In the genomic region with DNA sequence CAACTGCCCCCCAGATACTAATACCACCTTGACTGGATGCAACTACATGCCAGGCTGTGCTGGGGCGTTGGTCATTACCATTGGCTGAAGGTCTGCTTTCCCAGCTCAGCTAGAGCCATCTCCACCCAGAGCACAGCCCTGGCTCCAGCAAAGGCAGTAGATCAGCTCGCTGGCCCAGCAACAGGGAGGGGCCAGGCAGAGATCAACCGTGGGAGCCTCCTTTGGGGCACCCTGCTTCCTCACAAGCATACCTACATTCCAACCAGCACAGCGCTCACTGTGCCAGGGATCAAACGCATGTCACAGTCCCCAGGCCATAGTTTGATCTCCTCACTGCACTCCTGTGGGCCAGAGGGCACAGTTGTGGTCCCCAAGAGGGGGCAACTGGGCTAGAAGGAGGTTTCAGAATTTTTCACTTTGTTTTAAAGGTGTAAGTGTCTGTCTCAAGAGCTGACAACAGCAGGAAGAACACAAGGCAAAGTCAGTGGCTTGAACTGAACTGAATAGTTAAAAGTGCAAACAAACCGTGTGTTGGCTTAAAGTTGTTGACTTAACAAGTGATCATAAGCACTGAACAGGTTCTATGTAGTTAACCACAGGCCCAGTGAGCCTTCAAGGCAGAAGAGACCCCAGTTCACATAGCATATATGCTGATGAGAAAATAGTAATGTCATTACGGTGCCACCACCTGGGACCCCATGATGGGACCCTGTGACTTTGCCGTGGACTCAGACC, we compare ENCODE assay signal across 10 cellular contexts.
DNase-seq lines count a peak whose midpoint lies in the region; ATAC-seq, FAIRE-seq and TF ChIP-seq lines count a peak whose summit lies in the region.
"Had no signal": no experiment of that assay in that cellular context is flagged by ENCODE, and none has a peak within 500 bp of the region (broad histone marks: within the 10 kb centered on the region; RNA-seq: fewer than 3 reads in every experiment).

No MANE protein-coding gene starts in this region.

- H2BK15ac ChIP-seq in H9 (ENCODE audit: low read depth, low read length), result no peak overlapping the region
- H2BK15ac ChIP-seq in H1 (ENCODE audit: low read length), result no peak overlapping the region
- no peak overlapping the region for H2BK15ac ChIP-seq in mesendoderm (replicated peaks; ENCODE audit: low read depth)

- H2BK5ac ChIP-seq in H9 (ENCODE audit: insufficient read length, low read length) (no peak overlapping the region), H1 (ENCODE audit: low read depth, low read length) (peak overlapping the region; percentile 21; the same call in 1 of the 2 replicates), mesendoderm (ENCODE audit: low read length) (no peak overlapping the region)

- H3K23ac ChIP-seq in H9 (ENCODE audit: insufficient read length, low read depth, low read length), result no peak overlapping the region
- no peak overlapping the region for H3K23ac ChIP-seq in H1 (ENCODE audit: insufficient read length)
- no peak overlapping the region for H3K23ac ChIP-seq in mesendoderm (ENCODE audit: low read length)

- H3T11ph ChIP-seq in H9 (ENCODE audit: low read length), result no peak overlapping the region

- no peak overlapping the region for H4K91ac ChIP-seq in H9 (ENCODE audit: insufficient read length, low read depth, low read length)
- peak overlapping the region; percentile 50 for H4K91ac ChIP-seq in H1 (replicated peaks; ENCODE audit: insufficient read length, low read length)

- FAIRE-seq in H1 (lab: Jason Lieb, UNC), result no peak

- in situ Hi-C loops in HAP-1 (cut with MboI; ENCODE audit: low sequenced_read_pairs), result no loop called here

- H3K4ac ChIP-seq in H9 (ENCODE audit: low read depth, low read length), result no peak overlapping the region
- no peak overlapping the region for H3K4ac ChIP-seq in H1 (replicated peaks; ENCODE audit: insufficient read length, low read depth, low read length)
- H3K4ac ChIP-seq in mesendoderm (ENCODE audit: low read depth, low read length), result no peak overlapping the region

- TF ChIP-seq EP300 in H1 (IDR thresholded peaks at IDR 0.05; ENCODE audit: borderline replicate concordance in 1 of 2, low read depth in 2 of 2, low read length in 2 of 2), result no peak

- H3K4me2 ChIP-seq in H9 (ENCODE audit: insufficient read depth, insufficient read length, low read length) (no peak overlapping the region), H1 (ENCODE audit: insufficient read depth in 1 of 2, low read depth in 2 of 2, low read length in 2 of 2) (no peak overlapping the region), mesendoderm (ENCODE audit: low read length) (no peak overlapping the region)

- H3K14ac ChIP-seq in H9 (ENCODE audit: insufficient read depth, low read length), result no peak overlapping the region
- no peak overlapping the region for H3K14ac ChIP-seq in H1 (ENCODE audit: insufficient read length)

- TF ChIP-seq RAD21 in H1 (IDR thresholded peaks at IDR 0.05 in 1 of 2, conservative IDR thresholded peaks at IDR 0.05 in 1 of 2; ENCODE audit: low read depth in 2 of 2, low read length in 2 of 2), result no peak

- H3K36me3 Mint-ChIP-seq in H9 (ENCODE audit: insufficient read depth in 1 of 3, low read depth in 3 of 3), result no peaks in the 10 kb centered on the region

- H4K8ac ChIP-seq in H9 (replicated peaks; ENCODE audit: insufficient read length, low read depth, low read length) (no peak overlapping the region), H1 (ENCODE audit: extremely low read depth, insufficient read depth, low read length) (0 out of 2 replicates have a peak overlapping the region, but pooled peaks have one; percentile 82), mesendoderm (ENCODE audit: low read depth, low read length) (no peak overlapping the region)

- H3K18ac ChIP-seq in H9 (ENCODE audit: insufficient read length, low read depth, low read length), result no peak overlapping the region
- 0 out of 2 replicates have a peak overlapping the region, but pooled peaks have one; percentile 4 for H3K18ac ChIP-seq in H1 (ENCODE audit: extremely low read depth, low read length)
- no peak overlapping the region for H3K18ac ChIP-seq in mesendoderm (ENCODE audit: low read length)

- H3K4me3 Mint-ChIP-seq in H9, result no peak overlapping the region; a peak in 1 of 5 replicates
- H3K4me3 Mint-ChIP-seq: T-helper 1 cell treated with Interleukin-12 subunit alpha and Interleukin-12 subunit beta and Interleukin-4 antibody, amounts not matched to agents 30 μg/mL and 1 μg/mL, for 36 hours had no signal

- H3K9me3 ChIP-seq in H9 (ENCODE audit: control insufficient read depth, low read depth, low read length), result no peaks in the 10 kb centered on the region
- no peaks in the 10 kb centered on the region for H3K9me3 ChIP-seq in H1 (ENCODE audit: insufficient read depth in 2 of 2, low read depth in 1 of 2, low read length in 1 of 2)
- no peaks in the 10 kb centered on the region for H3K9me3 ChIP-seq in subcutaneous abdominal adipose tissue (ENCODE audit: control insufficient read depth in 5 of 5, low read length in 5 of 5)
- no peaks in the 10 kb centered on the region for H3K9me3 ChIP-seq in HAP-1

- H3K36me3 ChIP-seq in H1 (ENCODE audit: control insufficient read depth in 2 of 4, insufficient read depth in 4 of 4, low read length in 3 of 4) (no peaks in the 10 kb centered on the region), mesendoderm (ENCODE audit: control insufficient read depth, insufficient read depth, low read length) (no peaks in the 10 kb centered on the region), subcutaneous abdominal adipose tissue (ENCODE audit: control insufficient read depth in 5 of 5, insufficient read depth in 5 of 5, low read length in 5 of 5) (no peaks in the 10 kb centered on the region), HAP-1 (replicated peaks) (no peaks in the 10 kb centered on the region)

- POLR2A ChIA-PET in H1 (lab: Charles Lee; ENCODE audit: partially characterized antibody), result interaction anchor here (1.2 kb wide), 1 partner anchor 69 kb away, joined by 3 read pairs; a partner anchor contains a TSS

- H3K27me3 Mint-ChIP-seq in H9 (ENCODE audit: low read depth), result peaks cover 2% of the 10 kb centered on the region; the same call in 1 of the 2 replicates

- CTCF ChIA-PET in H1 (lab: Charles Lee; ENCODE audit: partially characterized antibody), result interaction anchor here (0.9 to 1.8 kb wide), 4 partner anchors 20 to 36 kb away, joined by 3 to 8 read pairs (median 4); no protein-coding TSS in a partner anchor

- ATAC-seq in foreskin keratinocyte, result no peak

- no peak overlapping the region for H3K4me3 ChIP-seq in H1 (ENCODE audit: extremely low read depth in 1 of 4, insufficient read depth in 2 of 4, low read depth in 3 of 4, low read length in 4 of 4)
- H3K4me3 ChIP-seq in mesendoderm (ENCODE audit: low read length), result no peak overlapping the region
- peak overlapping the region in 3 of 5 donors; percentile 10 to 22 (median 19) for H3K4me3 ChIP-seq in subcutaneous abdominal adipose tissue (ENCODE audit: low read depth in 1 of 5, low read length in 5 of 5)
- H3K4me3 ChIP-seq in HAP-1, result no peak overlapping the region

- H2AK5ac ChIP-seq in H9 (ENCODE audit: insufficient read length, low read length) (no peak overlapping the region), H1 (ENCODE audit: low read depth, low read length) (no peak overlapping the region), mesendoderm (ENCODE audit: low read length) (no peak overlapping the region)

- H3K56ac ChIP-seq in H9 (ENCODE audit: insufficient read length, low read depth, low read length), result no peak overlapping the region
- H3K56ac ChIP-seq in H1 (replicated peaks; ENCODE audit: insufficient read length, low read depth, low read length), result no peak overlapping the region
- H3K56ac ChIP-seq in mesendoderm (ENCODE audit: low read length), result no peak overlapping the region

- H3K27ac Mint-ChIP-seq in H9, result peak overlapping the region in 1 of 3 experiments; percentile 78; a peak in 4 of 7 replicates
- H3K27ac Mint-ChIP-seq: T-helper 1 cell treated with Interleukin-12 subunit alpha and Interleukin-12 subunit beta and Interleukin-4 antibody, amounts not matched to agents 30 μg/mL and 1 μg/mL, for 36 hours had no signal

- no peak overlapping the region for H3K9ac ChIP-seq in H9 (ENCODE audit: extremely low read depth, insufficient read length, low read length)
- no peak overlapping the region for H3K9ac ChIP-seq in H1 (replicated peaks in 1 of 4; ENCODE audit: extremely low read depth in 1 of 4, low read depth in 3 of 4, low read length in 3 of 4)
- no peak overlapping the region for H3K9ac ChIP-seq in mesendoderm (ENCODE audit: low read length)
- H3K9ac ChIP-seq in subcutaneous abdominal adipose tissue (ENCODE audit: low read length in 5 of 5), result peak overlapping the region in 4 of 5 donors; percentile 6 to 30 (median 11)

- H3K27ac ChIP-seq in H9 (ENCODE audit: insufficient read length, low read depth, low read length) (no peak overlapping the region), H1 (ENCODE audit: low read depth, low read length) (no peak overlapping the region), mesendoderm (ENCODE audit: low read depth, low read length) (no peak overlapping the region), subcutaneous abdominal adipose tissue (ENCODE audit: low read depth, low read length) (peak overlapping the region; percentile 77), foreskin keratinocyte (no peak overlapping the region)

- DNase-seq in H9, result peak; percentile 44
- peak in 1 of 2 experiments; percentile 33 for DNase-seq in H1 (ENCODE audit: low read depth in 1 of 2, low spot score in 2 of 2)
- peak; percentile 26 for DNase-seq in mesendoderm
- no peak for DNase-seq in HAP-1 (ENCODE audit: low spot score in 2 of 2)
- DNase-seq in SK-N-DZ (ENCODE audit: low spot score), result no peak
- DNase-seq in DMS153 (lab: John Stamatoyannopoulos, UW), result no peak
- DNase-seq in foreskin keratinocyte, result no peak
- DNase-seq: NCI-H146 had no signal

- H3K4me1 Mint-ChIP-seq in H9, result peaks cover 17 to 30% of the 10 kb centered on the region in 2 experiments

- H3K4me1 ChIP-seq in H9 (ENCODE audit: insufficient read depth, low read length), result peaks cover 3% of the 10 kb centered on the region
- peaks cover 9 to 19% (median 12%) of the 10 kb centered on the region in 4 experiments; a peak in 5 of 7 replicates for H3K4me1 ChIP-seq in H1 (replicated peaks in 1 of 4; ENCODE audit: control insufficient read depth in 3 of 4, insufficient read depth in 4 of 4, low read length in 3 of 4)
- H3K4me1 ChIP-seq in mesendoderm (ENCODE audit: control insufficient read depth, low read depth, low read length), result peaks cover 5% of the 10 kb centered on the region
- H3K4me1 ChIP-seq in subcutaneous abdominal adipose tissue (ENCODE audit: control insufficient read depth in 5 of 5, insufficient read depth in 5 of 5, low read length in 5 of 5), result peaks cover 22 to 36% (median 34%) of the 10 kb centered on the region in 5 donors
- H3K4me1 ChIP-seq in HAP-1, result no peaks in the 10 kb centered on the region
- no peaks in the 10 kb centered on the region for H3K4me1 ChIP-seq in foreskin keratinocyte

- H3K79me2 ChIP-seq in H9 (ENCODE audit: insufficient read depth, low read length), result no peaks in the 10 kb centered on the region
- no peaks in the 10 kb centered on the region for H3K79me2 ChIP-seq in H1 (ENCODE audit: control insufficient read depth in 1 of 2, insufficient read depth in 2 of 2, low read length in 2 of 2)
- H3K79me2 ChIP-seq in mesendoderm (ENCODE audit: control insufficient read depth, insufficient read depth, low read length), result no peaks in the 10 kb centered on the region

- H4K5ac ChIP-seq in H9 (ENCODE audit: insufficient read length, low read depth, low read length) (no peak overlapping the region), H1 (ENCODE audit: insufficient read length, low read depth, low read length) (no peak overlapping the region), mesendoderm (ENCODE audit: low read length) (no peak overlapping the region)

- no peaks in the 10 kb centered on the region for H3K9me3 Mint-ChIP-seq in H9
- H3K9me3 Mint-ChIP-seq: T-helper 1 cell treated with Interleukin-12 subunit alpha and Interleukin-12 subunit beta and Interleukin-4 antibody, amounts not matched to agents 30 μg/mL and 1 μg/mL, for 36 hours had no signal

- no peak for TF ChIP-seq POLR2A in H1 (IDR thresholded peaks at IDR 0.05; ENCODE audit: control extremely low read depth in 1 of 2, low read depth in 2 of 2, low read length in 2 of 2)

- TF ChIP-seq CTCF in H9 (conservative IDR thresholded peaks at IDR 0.05) (no peak), H1 (IDR thresholded peaks at IDR 0.05; ENCODE audit: control extremely low read depth in 1 of 3, insufficient read depth in 1 of 3, low read depth in 1 of 3, low read length in 3 of 3) (no peak), foreskin keratinocyte (conservative IDR thresholded peaks at IDR 0.05) (no peak)

- H4K20me1 ChIP-seq in H9 (ENCODE audit: control insufficient read depth, insufficient read depth, insufficient read length) (no peaks in the 10 kb centered on the region), H1 (replicated peaks in 1 of 2; ENCODE audit: control insufficient read depth in 1 of 2, insufficient read depth in 2 of 2, low read length in 2 of 2) (no peaks in the 10 kb centered on the region)

- no peak overlapping the region for H2BK20ac ChIP-seq in H9 (ENCODE audit: low read depth, low read length, poor library complexity, severe bottlenecking)
- H2BK20ac ChIP-seq in H1 (ENCODE audit: low read length), result 0 out of 2 replicates have a peak overlapping the region, but pooled peaks have one; percentile 48

- H3K27me3 ChIP-seq in H9 (ENCODE audit: insufficient read depth, low read length) (no peaks in the 10 kb centered on the region), H1 (replicated peaks in 1 of 4; ENCODE audit: control insufficient read depth in 3 of 4, extremely low read depth in 1 of 4, insufficient read depth in 3 of 4, low read length in 3 of 4) (no peaks in the 10 kb centered on the region), mesendoderm (ENCODE audit: insufficient read depth, low read length, poor library complexity) (no peaks in the 10 kb centered on the region), subcutaneous abdominal adipose tissue (ENCODE audit: control insufficient read depth in 5 of 5, insufficient read depth in 4 of 5, low read length in 5 of 5) (no peaks in the 10 kb centered on the region), HAP-1 (ENCODE audit: low read depth) (no peaks in the 10 kb centered on the region; the same call in 1 of the 2 replicates), foreskin keratinocyte (no peaks in the 10 kb centered on the region)

- WGBS in H9 (ENCODE audit: extremely low coverage, insufficient read length, low lambda C conversion rate), result no CpG with 5 or more reads among the region's 8 CpGs
- 63% methylated on average over 7 of the region's 8 CpGs; no CpG with 5 or more reads in 1 of the 2 experiments for WGBS in H1 (ENCODE audit: extremely low coverage in 1 of 2, insufficient coverage in 1 of 2, insufficient read length in 1 of 2, insufficient replicate concordance in 2 of 2, low coverage in 1 of 2, low lambda C conversion rate in 2 of 2, missing lambda C conversion rate in 1 of 2), 2 experiments
- WGBS in mesendoderm (ENCODE audit: extremely low coverage, insufficient coverage, low lambda C conversion rate), result no CpG with 5 or more reads among the region's 8 CpGs

- no peak overlapping the region for H2BK120ac ChIP-seq in H9 (ENCODE audit: low read depth, low read length, poor library complexity, severe bottlenecking)
- H2BK120ac ChIP-seq in H1 (replicated peaks; ENCODE audit: low read depth, low read length), result no peak overlapping the region
- H2BK120ac ChIP-seq in mesendoderm (ENCODE audit: low read depth, low read length), result no peak overlapping the region

- H2BK12ac ChIP-seq in H9 (ENCODE audit: insufficient read length, low read depth, low read length) (no peak overlapping the region), H1 (ENCODE audit: low read depth, low read length) (peak overlapping the region; percentile 35)

- H3K79me1 ChIP-seq in H9 (ENCODE audit: insufficient read depth, low read depth, low read length, poor library complexity, severe bottlenecking) (no peaks in the 10 kb centered on the region), H1 (ENCODE audit: low read depth, low read length) (no peaks in the 10 kb centered on the region), mesendoderm (ENCODE audit: low read length) (no peaks in the 10 kb centered on the region)

- H3K23me2 ChIP-seq in H9 (ENCODE audit: insufficient read length, low read depth, low read length, poor library complexity, severe bottlenecking), result no peaks in the 10 kb centered on the region
- no peaks in the 10 kb centered on the region for H3K23me2 ChIP-seq in H1 (ENCODE audit: low read depth, low read length)

- no peak overlapping the region for H2AFZ ChIP-seq in H9 (ENCODE audit: low read length)
- H2AFZ ChIP-seq in H1 (ENCODE audit: low read length), result peak overlapping the region; percentile 80

Comparison
In these comparisons a context has a peak if more than half of its experiments do, and no peak if none do; other contexts are left out.
1. DNase-seq: peak in H9 (single experiment) and mesendoderm (single experiment); none in HAP-1 (0 of 2), SK-N-DZ (single experiment), DMS153 (single experiment) and foreskin keratinocyte (0 of 2).
2. H3K9ac ChIP-seq: peak in subcutaneous abdominal adipose tissue (4 of 5); none in H9 (single experiment), H1 (0 of 4) and mesendoderm (single experiment).
3. H3K4me3 ChIP-seq: peak in subcutaneous abdominal adipose tissue (3 of 5); none in H1 (0 of 4), mesendoderm (single experiment) and HAP-1 (single experiment).